Comparison of ENCODE assay signal across 9 cellular contexts in genomic region chr10:79487296-79488194, GRCh38. TPM values are rescaled to one million over a fixed set of nuclear protein-coding genes. Genes with fewer than 3 reads are reported as not detected.
DNase-seq lines count a peak whose midpoint lies in the region; ATAC-seq, FAIRE-seq and TF ChIP-seq lines count a peak whose summit lies in the region.
"Had no signal": no experiment of that assay in that cellular context is flagged by ENCODE, and none has a peak within 500 bp of the region (broad histone marks: within the 10 kb centered on the region; RNA-seq: fewer than 3 reads in every experiment).

No MANE protein-coding gene starts in this region.

- TF ChIP-seq RAD21 in HepG2 (CRISPR knock-in tag; IDR thresholded peaks at IDR 0.05) = peak; percentile 81

- no peaks in the 10 kb centered on the region for H3K9me3 ChIP-seq in HepG2 (ENCODE audit: low read length)
- no peaks in the 10 kb centered on the region for H3K9me3 ChIP-seq in stomach smooth muscle (ENCODE audit: control insufficient read depth in 2 of 2, low read length in 2 of 2)

- intact Hi-C loops in HepG2 (cut with micrococcal nuclease; ENCODE audit: unreplicated experiment) = loop anchor here (1.0 kb wide), 2 partner anchors 87 to 113 kb away; no protein-coding TSS in a partner anchor

- H4K20me1 ChIP-seq in HepG2 (ENCODE audit: insufficient read depth, low read length) = no peaks in the 10 kb centered on the region

- DNase-seq in NCI-H1417 (lab: John Stamatoyannopoulos, UW) (peak; percentile 9 to 45 (median 20)), NCI-H1417 treated with DMSO at 0.1 percent for 48 hours (lab: John Stamatoyannopoulos, UW) (no peak), RCC 7860 (ENCODE audit: low spot score) (peak; percentile 27), T47D (ENCODE audit: low read depth in 1 of 2, low spot score in 1 of 2) (peak; percentile 42 to 79), HepG2 (ENCODE audit: low spot score) (peak; percentile 61)

- H3K36me3 ChIP-seq in HepG2 (replicated peaks in 1 of 2; ENCODE audit: control insufficient read depth in 1 of 2, insufficient read depth in 2 of 2, low read length in 2 of 2) (no peaks in the 10 kb centered on the region), stomach smooth muscle (ENCODE audit: control insufficient read depth in 2 of 2, insufficient read depth in 2 of 2, low read length in 2 of 2) (no peaks in the 10 kb centered on the region)

- H3K4me2 ChIP-seq in HepG2 (ENCODE audit: low read depth, low read length) = no peak overlapping the region

- no peak for TF ChIP-seq POLR2A in HepG2 (IDR thresholded peaks at IDR 0.05; ENCODE audit: insufficient read depth in 1 of 2, low read depth in 2 of 2, low read length in 2 of 2)

- H3K4me3 ChIP-seq in HepG2 (replicated peaks in 1 of 3; ENCODE audit: insufficient read depth in 1 of 3, low read depth in 2 of 3, low read length in 3 of 3) = no peak overlapping the region
- no peak overlapping the region for H3K4me3 ChIP-seq in stomach smooth muscle (ENCODE audit: low read length in 2 of 2)

- H3K27me3 ChIP-seq in HepG2 (ENCODE audit: control insufficient read depth in 1 of 2, insufficient read depth in 2 of 2, low read length in 2 of 2) = peaks cover 3 to 27% of the 10 kb centered on the region in 2 experiments; a peak in 3 of 5 replicates
- H3K27me3 ChIP-seq in stomach smooth muscle (ENCODE audit: control insufficient read depth in 1 of 2, insufficient read depth in 2 of 2, low read length in 2 of 2) = no peaks in the 10 kb centered on the region

- H3K27ac ChIP-seq in HepG2 (ENCODE audit: extremely low read length, insufficient read depth, low read length) (no peak overlapping the region), stomach smooth muscle (ENCODE audit: low read length) (peak overlapping the region; percentile 24)

- H3K4me1 ChIP-seq in HepG2 (ENCODE audit: insufficient read depth, low read length) (no peaks in the 10 kb centered on the region), stomach smooth muscle (ENCODE audit: control insufficient read depth, insufficient read depth, low read length) (peaks cover 27% of the 10 kb centered on the region)

- 17% methylated on average over 6 of the region's 10 CpGs for WGBS in HepG2 (ENCODE audit: low lambda C conversion rate)

- FAIRE-seq in RCC 7860 (lab: Jason Lieb, UNC) (no peak), HepG2 (lab: Jason Lieb, UNC) (no peak)
- FAIRE-seq: A204.1 had no signal

- in situ Hi-C loops in T47D (cut with HindIII; ENCODE audit: low pct_unique_long_range_greater_than_20kb, low sequenced_read_pairs) = no loop called here
- in situ Hi-C loops in HepG2 (cut with HindIII; ENCODE audit: extremely low pct_ligation_motif_present, low pct_unique_long_range_greater_than_20kb) = loop anchor here (5.0 kb wide), 1 partner anchor 110 kb away; no protein-coding TSS in a partner anchor

- TF ChIP-seq EP300 in HepG2 (IDR thresholded peaks at IDR 0.05; ENCODE audit: low read depth in 2 of 2, low read length in 2 of 2) (no peak), HepG2 (CRISPR knock-in tag; IDR thresholded peaks at IDR 0.05; ENCODE audit: borderline replicate concordance) (no peak)

- peak; percentile 92 for TF ChIP-seq CTCF in HepG2 (CRISPR knock-in tag; IDR thresholded peaks at IDR 0.05)

- CTCF ChIA-PET in HepG2 (lab: Yijun Ruan, JAX; ENCODE audit: low intra/inter-chr PET ratio, low total read pairs) = interaction anchor here (2.6 to 2.9 kb wide), 2 partner anchors 86 to 112 kb away, joined by 23 to 45 read pairs; no protein-coding TSS in a partner anchor

- no TSS peak for BruUV-seq in HepG2 (replicated peaks; lab: Mats Ljungman, UMichigan)

- H3K9ac ChIP-seq in HepG2 (ENCODE audit: insufficient read depth, low read depth, low read length) (no peak overlapping the region), stomach smooth muscle (ENCODE audit: low read length in 2 of 2) (no peak overlapping the region)

- no peak overlapping the region for H2AFZ ChIP-seq in HepG2 (ENCODE audit: low read length)

- ATAC-seq in GM19395 (IDR thresholded peaks at IDR 0.05; ENCODE audit: unreplicated experiment) (peak; percentile 78), HG03432 (IDR thresholded peaks at IDR 0.05; ENCODE audit: unreplicated experiment) (peak; percentile 82), HepG2 (peak; percentile 95)

- no peaks in the 10 kb centered on the region for H3K79me2 ChIP-seq in HepG2 (ENCODE audit: insufficient read depth, low read length)

- POLR2A ChIA-PET in HepG2 (lab: Yijun Ruan, JAX) = interaction anchor here (1.2 kb wide), 1 partner anchor 113 kb away, joined by 4 read pairs; no protein-coding TSS in a partner anchor

TF ChIP-seq in HepG2, 621 proteins besides CTCF, POLR2A, EP300 and RAD21 (continues in another document):
- TF ChIP-seq MED1 (CRISPR knock-in tag; IDR thresholded peaks at IDR 0.05) (no peak), THAP9 (CRISPR knock-in tag; IDR thresholded peaks at IDR 0.05; ENCODE audit: borderline replicate concordance) (no peak)

RNA-seq across cellular contexts. Expression of gene EIF5AL1, which starts 24.8 kb away (rescaled TPM):
- total RNA-seq in HepG2 (2016; rRNA removed; fragmentation: Illumina TruSeq; extraction: Trizol) = 0.14 and 0.22 TPM in 2 replicates
- 0.18 and 0.20 TPM in 2 replicates for total RNA-seq in HepG2 (2016; cell fraction: cytosol; rRNA removed; fragmentation: Illumina TruSeq; extraction: Trizol; ENCODE audit: low read depth)
- total RNA-seq in HepG2 (2016; cell fraction: insoluble cytoplasmic fraction; rRNA removed; fragmentation: Illumina TruSeq; extraction: Trizol) = 0.15 TPM in 2 replicates
- total RNA-seq in HepG2 (2016; cell fraction: membrane; rRNA removed; fragmentation: Illumina TruSeq; extraction: Trizol) = 0.09 and 0.10 TPM in 2 replicates
- not detected in 2 replicates for total RNA-seq in HepG2 (2016; cell fraction: nucleus; rRNA removed; fragmentation: Illumina TruSeq; extraction: Trizol)
- polyA plus RNA-seq in HepG2 (2011; rRNA removed) = 0.34 and 0.50 TPM in 2 replicates
- polyA plus RNA-seq in HepG2 (2011; cell fraction: cytosol; rRNA removed) = 0.42 and 1.0 TPM in 2 replicates
- 0.10 and 0.28 TPM in 2 replicates for polyA plus RNA-seq in HepG2 (2011; cell fraction: nucleus; rRNA removed)
- 1.0 and 1.3 TPM in 2 replicates for polyA plus RNA-seq in HepG2 (2012)
- polyA plus RNA-seq in HepG2 (2016; cell fraction: cytosol; fragmentation: Illumina TruSeq; extraction: Trizol; ENCODE audit: low read depth) = 0.35 and 0.40 TPM in 2 replicates
- polyA plus RNA-seq in HepG2 (2016; cell fraction: insoluble cytoplasmic fraction; fragmentation: Illumina TruSeq; extraction: Trizol; ENCODE audit: low read depth) = 0.53 and 0.80 TPM in 2 replicates
- polyA plus RNA-seq in HepG2 (2016; cell fraction: membrane; fragmentation: Illumina TruSeq; extraction: Trizol; ENCODE audit: low read depth) = 0.42 and 0.56 TPM in 2 replicates
- 0.33 and 0.45 TPM in 2 replicates for polyA plus RNA-seq in HepG2 (2016; cell fraction: nucleus; fragmentation: Illumina TruSeq; extraction: Trizol; ENCODE audit: insufficient read depth, low read depth)
- 0.14 and 0.80 TPM in 2 replicates for polyA minus RNA-seq in HepG2 (2011; rRNA and poly(A)+ RNA removed; ENCODE audit: low replicate concordance)
- polyA minus RNA-seq in HepG2 (2011; cell fraction: cytosol; rRNA and poly(A)+ RNA removed) = 0.26 and 0.30 TPM in 2 replicates
- 0.12 and 0.13 TPM in 2 replicates for polyA minus RNA-seq in HepG2 (2011; cell fraction: nucleus; rRNA and poly(A)+ RNA removed)

RNA-seq across cellular contexts. Expression of gene ZCCHC24, which starts 42.1 kb away (rescaled TPM):
- 3.1 and 3.9 TPM in 2 replicates for total RNA-seq in HepG2 (2016; rRNA removed; fragmentation: Illumina TruSeq; extraction: Trizol)
- total RNA-seq in HepG2 (2016; cell fraction: cytosol; rRNA removed; fragmentation: Illumina TruSeq; extraction: Trizol; ENCODE audit: low read depth) = 0.62 and 0.81 TPM in 2 replicates
- total RNA-seq in HepG2 (2016; cell fraction: insoluble cytoplasmic fraction; rRNA removed; fragmentation: Illumina TruSeq; extraction: Trizol) = 3.5 and 3.6 TPM in 2 replicates
- total RNA-seq in HepG2 (2016; cell fraction: membrane; rRNA removed; fragmentation: Illumina TruSeq; extraction: Trizol) = 3.7 and 4.0 TPM in 2 replicates
- total RNA-seq in HepG2 (2016; cell fraction: nucleus; rRNA removed; fragmentation: Illumina TruSeq; extraction: Trizol) = 2.4 and 2.5 TPM in 2 replicates
- polyA plus RNA-seq in HepG2 (2011; rRNA removed) = 7.7 and 7.9 TPM in 2 replicates
- 6.1 and 7.9 TPM in 2 replicates for polyA plus RNA-seq in HepG2 (2011; cell fraction: cytosol; rRNA removed)
- polyA plus RNA-seq in HepG2 (2011; cell fraction: nucleus; rRNA removed) = 5.9 and 9.2 TPM in 2 replicates
- polyA plus RNA-seq in HepG2 (2012) = 3.8 and 4.0 TPM in 2 replicates
- 0.43 and 0.45 TPM in 2 replicates for polyA plus RNA-seq in HepG2 (2016; cell fraction: cytosol; fragmentation: Illumina TruSeq; extraction: Trizol; ENCODE audit: low read depth)
- 5.1 and 5.5 TPM in 2 replicates for polyA plus RNA-seq in HepG2 (2016; cell fraction: insoluble cytoplasmic fraction; fragmentation: Illumina TruSeq; extraction: Trizol; ENCODE audit: low read depth)
- polyA plus RNA-seq in HepG2 (2016; cell fraction: membrane; fragmentation: Illumina TruSeq; extraction: Trizol; ENCODE audit: low read depth) = 2.8 and 3.1 TPM in 2 replicates
- 4.3 and 4.9 TPM in 2 replicates for polyA plus RNA-seq in HepG2 (2016; cell fraction: nucleus; fragmentation: Illumina TruSeq; extraction: Trizol; ENCODE audit: insufficient read depth, low read depth)
- 4.8 and 18.6 TPM in 2 replicates for polyA minus RNA-seq in HepG2 (2011; rRNA and poly(A)+ RNA removed; ENCODE audit: low replicate concordance)
- polyA minus RNA-seq in HepG2 (2011; cell fraction: cytosol; rRNA and poly(A)+ RNA removed) = 7.8 and 8.3 TPM in 2 replicates
- polyA minus RNA-seq in HepG2 (2011; cell fraction: nucleus; rRNA and poly(A)+ RNA removed) = 3.5 and 3.6 TPM in 2 replicates
